ENCODE assay signal across 8 cellular contexts in genomic region chr12:117874842-117875434, GRCh38.
DNase-seq lines count a peak whose midpoint lies in the region; ATAC-seq and TF ChIP-seq lines count a peak whose summit lies in the region.

No MANE protein-coding gene starts in this region.

- no peaks in the 10 kb centered on the region for H4K20me1 ChIP-seq in OCI-LY7 (ENCODE audit: insufficient read depth, low read length)

- H3K4me1 ChIP-seq in OCI-LY7 (ENCODE audit: insufficient read depth, low read length, poor library complexity, severe bottlenecking) (no peaks in the 10 kb centered on the region), neuronal stem cell (ENCODE audit: control insufficient read depth in 2 of 2, insufficient read depth in 1 of 2, low read depth in 1 of 2, low read length in 2 of 2) (peaks cover 6 to 8% of the 10 kb centered on the region in 2 donors)

- H3K79me2 ChIP-seq in OCI-LY7 (ENCODE audit: insufficient read depth, low read depth, low read length): no peaks in the 10 kb centered on the region

- no TSS peak for BruUV-seq in OCI-LY7 (replicated peaks; lab: Mats Ljungman, UMichigan)

- no peak overlapping the region for H3K9ac ChIP-seq in neuronal stem cell (ENCODE audit: low read depth, low read length, poor library complexity)

- no peaks in the 10 kb centered on the region for H3K9me3 ChIP-seq in OCI-LY7 (ENCODE audit: low read length)
- H3K9me3 ChIP-seq in neuronal stem cell (replicated peaks in 1 of 2; ENCODE audit: control insufficient read depth in 2 of 2, insufficient read depth in 1 of 2, low read depth in 1 of 2, low read length in 2 of 2): no peaks in the 10 kb centered on the region

- intact Hi-C loops in OCI-LY7 (cut with micrococcal nuclease; ENCODE audit: unreplicated experiment): loop anchor here (5.0 kb wide), 2 partner anchors 157 to 182 kb away; no protein-coding TSS in a partner anchor

- POLR2A ChIA-PET in OCI-LY7 (lab: Charles Lee): interaction anchor here (0.6 kb wide), 1 partner anchor 189 kb away, joined by 3 read pairs; no protein-coding TSS in a partner anchor

- H2BK15ac ChIP-seq in neuronal stem cell (ENCODE audit: low read length): no peak overlapping the region

- no peak overlapping the region for H4K91ac ChIP-seq in neuronal stem cell (ENCODE audit: low read depth, low read length, poor library complexity)

- no peak overlapping the region for H3K4ac ChIP-seq in neuronal stem cell (ENCODE audit: low read length)

- H2AFZ ChIP-seq in OCI-LY7 (ENCODE audit: low read length) (no peak overlapping the region), neuronal stem cell (ENCODE audit: low read length) (no peak overlapping the region)

- H2BK5ac ChIP-seq in neuronal stem cell (ENCODE audit: low read length): no peak overlapping the region

- DNase-seq in HT-29 (ENCODE audit: low spot score) (peak; percentile 73), OCI-LY7 (ENCODE audit: low spot score) (peak; percentile 54), fibroblast of peridontal ligament (ENCODE audit: extremely low read depth) (peak; percentile 65), neuronal stem cell (ENCODE audit: low spot score) (peak; percentile 68)
- DNase-seq in activated T-cell treated with anti-CD3 and anti-CD28 coated beads, Interleukin-2, amount 50 U/mL, for 48 hours: peak; percentile 82 to 86

- CTCF ChIA-PET in OCI-LY7 (lab: Charles Lee; ENCODE audit: unreplicated experiment): no interaction called here

- no peaks in the 10 kb centered on the region for H3K79me1 ChIP-seq in neuronal stem cell (ENCODE audit: low read depth, low read length)

- no CpG with 5 or more reads among the region's 19 CpGs for WGBS in neuronal stem cell (ENCODE audit: extremely low coverage in 2 of 2, insufficient read length in 2 of 2, insufficient replicate concordance in 1 of 2), 2 donors

- H3K27me3 ChIP-seq in neuronal stem cell (ENCODE audit: control insufficient read depth in 3 of 3, insufficient read depth in 3 of 3, low read depth in 1 of 3, low read length in 3 of 3): no peaks in the 10 kb centered on the region

- H3K27ac ChIP-seq in OCI-LY7 (ENCODE audit: low read depth, low read length, poor library complexity, severe bottlenecking) (no peak overlapping the region), neuronal stem cell (replicated peaks; ENCODE audit: low read length) (no peak overlapping the region), temporal lobe (ENCODE audit: low read depth, low read length) (peak overlapping the region; percentile 56)

- no peak overlapping the region for H3K14ac ChIP-seq in neuronal stem cell (ENCODE audit: low read length)

- H3K4me2 ChIP-seq in OCI-LY7 (ENCODE audit: low read length) (no peak overlapping the region), neuronal stem cell (ENCODE audit: insufficient read depth, low read length, poor library complexity, severe bottlenecking) (no peak overlapping the region)

- H2BK12ac ChIP-seq in neuronal stem cell (ENCODE audit: low read length): no peak overlapping the region

- no peak overlapping the region for H4K8ac ChIP-seq in neuronal stem cell (ENCODE audit: low read depth, low read length)

- no peaks in the 10 kb centered on the region for H3K36me3 ChIP-seq in OCI-LY7 (ENCODE audit: insufficient read depth, low read length)
- no peaks in the 10 kb centered on the region for H3K36me3 ChIP-seq in neuronal stem cell (replicated peaks in 1 of 2; ENCODE audit: control insufficient read depth in 2 of 2, insufficient read depth in 2 of 2, low read length in 2 of 2)

- H2AK5ac ChIP-seq in neuronal stem cell (ENCODE audit: low read depth, low read length): no peak overlapping the region

- H3K4me3 ChIP-seq in OCI-LY7 (ENCODE audit: low read depth, low read length, poor library complexity, severe bottlenecking): no peak overlapping the region
- H3K4me3 ChIP-seq in neuronal stem cell (ENCODE audit: low read length in 2 of 2): no peak overlapping the region

- H3K18ac ChIP-seq in neuronal stem cell (ENCODE audit: low read length): no peak overlapping the region

- H3K9me2 ChIP-seq in OCI-LY7 (ENCODE audit: insufficient read depth, low read length): no peaks in the 10 kb centered on the region

- H2BK120ac ChIP-seq in neuronal stem cell (ENCODE audit: low read depth, low read length): no peak overlapping the region

- peak; percentile 85 for TF ChIP-seq CTCF in GM12872 (IDR thresholded peaks at IDR 0.05; ENCODE audit: insufficient read depth, low read depth, low read length)
- TF ChIP-seq CTCF in OCI-LY7 (conservative IDR thresholded peaks at IDR 0.05; ENCODE audit: low read length): peak; percentile 91

- ATAC-seq in HG03354 (IDR thresholded peaks at IDR 0.05; ENCODE audit: poor library complexity, severe bottlenecking, unreplicated experiment): no peak

- no peak overlapping the region for H3K23ac ChIP-seq in neuronal stem cell (ENCODE audit: low read depth, low read length, poor library complexity)
